8 cellular contexts compared by ENCODE assay signal in genomic region chr17:7404737-7405412, GRCh38. TPM values are rescaled to one million over a fixed set of nuclear protein-coding genes. Genes with fewer than 3 reads are reported as not detected.
DNase-seq lines count a peak whose midpoint lies in the region; ATAC-seq, FAIRE-seq and TF ChIP-seq lines count a peak whose summit lies in the region.

No MANE protein-coding gene starts in this region.

- WGBS in psoas muscle, 3 donors: 0 to 2% (median 0%) methylated on average over 43 to 66 of the region's 68 CpGs

- DNase-seq in AG09309 (ENCODE audit: low read depth) (no peak), NCI-H1048 (lab: John Stamatoyannopoulos, UW) (peak; percentile 57), activated gamma-delta T cell treated with Interleukin-2 at 50 U/mL for 16 hours (peak; percentile 67), Right ventricle myocardium superior (peak; percentile 83), psoas muscle (peak; percentile 70 to 84), RCC 7860 (ENCODE audit: low spot score) (no peak), glomerular visceral epithelial cell (ENCODE audit: extremely low spot score) (no peak)

- no peaks in the 10 kb centered on the region for H3K27me3 ChIP-seq in psoas muscle (ENCODE audit: insufficient read depth in 3 of 3, low read length in 2 of 3)

- H3K4me3 ChIP-seq in AG09309 (ENCODE audit: control insufficient read depth, low read depth, low read length) (peak overlapping the region; percentile 91), psoas muscle (peak overlapping the region; percentile 73)

- intact Hi-C loops in Right ventricle myocardium superior (cut with DNase I) (no loop called here), psoas muscle (cut with DNase I) (loop anchor here (1.0 to 2.0 kb wide), 2 partner anchors 30 to 79 kb away; partner anchors contain the start of genes POLR2A (in 1 of the 2) and TMEM102 (in 1 of the 2))

- ATAC-seq in GM21360 (IDR thresholded peaks at IDR 0.05; ENCODE audit: unreplicated experiment) (peak; percentile 10), Right ventricle myocardium superior (ENCODE audit: poor library complexity) (peak; percentile 52), psoas muscle (peak; percentile 49 to 72 (median 55))

- FAIRE-seq in RCC 7860 (lab: Jason Lieb, UNC): no peak

- H3K4me1 ChIP-seq in psoas muscle: peaks cover 9% of the 10 kb centered on the region

- peak overlapping the region; percentile 75 for H3K27ac ChIP-seq in psoas muscle

- H3K36me3 ChIP-seq in psoas muscle (ENCODE audit: insufficient read depth in 1 of 2, low read depth in 1 of 2): peaks cover 0 to 4% of the 10 kb centered on the region in 2 donors

- no peaks in the 10 kb centered on the region for H3K9me3 ChIP-seq in psoas muscle

- TF ChIP-seq CTCF in AG09309 (IDR thresholded peaks at IDR 0.05; ENCODE audit: control insufficient read depth, insufficient read depth, low read depth, low read length, missing control alignments): no peak
- no peak for TF ChIP-seq CTCF in psoas muscle (IDR thresholded peaks at IDR 0.05)

RNA-seq across cellular contexts. Expression of gene TMEM256, which starts 1.0 kb away (rescaled TPM):
- total RNA-seq in Right ventricle myocardium superior (61.5 TPM), psoas muscle (10 to 100 TPM; 47.1 to 80.4 (median 53.5) TPM)
- 10 to 100 TPM; 62.4 to 75.4 (median 69.7) TPM for polyA plus RNA-seq in psoas muscle

RNA-seq across cellular contexts. Expression of gene NLGN2, which starts 2.8 kb away (rescaled TPM):
- total RNA-seq in Right ventricle myocardium superior (5.8 TPM), psoas muscle (10 to 100 TPM in 1 of 4 donors, 1 to 10 TPM in 3; 6.5 to 11.5 (median 7.4) TPM)
- polyA plus RNA-seq in psoas muscle: 1 to 10 TPM; 2.8 to 3.1 (median 2.9) TPM

RNA-seq across cellular contexts. Expression of gene PLSCR3, which starts 10.6 kb away (rescaled TPM):
- total RNA-seq in Right ventricle myocardium superior (14.0 TPM), psoas muscle (10 to 100 TPM; 13.9 to 16.2 (median 15.1) TPM)
- polyA plus RNA-seq in psoas muscle: 10 to 100 TPM; 16.6 to 20.5 (median 18.7) TPM

RNA-seq across cellular contexts. Expression of gene SPEM1, which starts 15.2 kb away (rescaled TPM):
- not detected for total RNA-seq in Right ventricle myocardium superior
- total RNA-seq in psoas muscle: not detected
- polyA plus RNA-seq in psoas muscle: under 1 TPM in 1 of 3 donors, not detected in 2; 0.06 TPM

RNA-seq across cellular contexts. Expression of gene SPEM2, which starts 20.5 kb away (rescaled TPM):
- total RNA-seq in Right ventricle myocardium superior: not detected
- not detected for total RNA-seq in psoas muscle
- polyA plus RNA-seq in psoas muscle: under 1 TPM in 1 of 3 donors, not detected in 2; 0.03 TPM

Comparison
In these comparisons a context has a peak if more than half of its experiments do, and no peak if none do; other contexts are left out.
1. DNase-seq: peak in NCI-H1048 (single experiment), activated gamma-delta T cell treated with Interleukin-2 at 50 U/mL for 16 hours (single experiment), Right ventricle myocardium superior (single experiment) and psoas muscle (2 of 2); none in AG09309 (single experiment), RCC 7860 (single experiment) and glomerular visceral epithelial cell (single experiment).
2. Peak in every context shown above with its lines, with median percentiles within 50 percentile points of each other: ATAC-seq.